Comparison of ENCODE assay signal across 17 cellular contexts in the genomic region with DNA sequence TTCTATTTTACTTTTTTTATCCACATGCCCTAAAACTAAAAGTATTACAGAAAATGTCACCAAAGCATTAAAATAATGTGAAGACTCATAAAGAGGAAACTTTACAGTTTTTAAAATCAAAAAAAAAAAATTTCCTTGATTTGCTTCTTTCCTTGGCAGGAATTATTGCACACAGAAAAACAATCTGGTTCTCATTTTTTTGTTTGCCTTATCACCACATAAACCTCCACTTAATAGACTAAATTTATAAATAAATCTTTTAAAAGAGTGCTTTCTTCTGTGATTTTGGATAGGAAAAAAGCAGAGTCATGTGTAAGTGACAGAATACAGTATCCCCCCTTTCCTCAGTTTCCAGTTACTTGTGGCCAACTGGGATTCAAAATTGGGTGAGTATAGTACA.
DNase-seq lines count a peak whose midpoint lies in the region; ATAC-seq and TF ChIP-seq lines count a peak whose summit lies in the region.
"Had no signal": no experiment of that assay in that cellular context is flagged by ENCODE, and none has a peak within 500 bp of the region (broad histone marks: within the 10 kb centered on the region; RNA-seq: fewer than 3 reads in every experiment).

No MANE protein-coding gene starts in this region.

- H3K4me1 ChIP-seq in SK-N-SH (ENCODE audit: control insufficient read depth in 1 of 2, insufficient read depth in 2 of 2, low read depth in 1 of 2, low read length in 1 of 2) (peaks cover 9 to 44% of the 10 kb centered on the region in 2 experiments; a peak in 2 of 4 replicates), adipocyte (ENCODE audit: control insufficient read depth, insufficient read depth, low read length) (peaks cover 37% of the 10 kb centered on the region)
- H3K4me1 ChIP-seq: BLaER1, Caco-2, HAP-1 had no signal

- POLR2A ChIA-PET in SK-N-SH (lab: Yijun Ruan, JAX), result no interaction called here

- ATAC-seq in SK-N-SH treated with all-trans-retinoic acid at 6 μM for 48 hours (no peak), HG02840 (IDR thresholded peaks at IDR 0.05; ENCODE audit: low FRiP score, unreplicated experiment) (no peak), GM19324 (IDR thresholded peaks at IDR 0.05; ENCODE audit: low FRiP score, unreplicated experiment) (no peak), GM21367 (IDR thresholded peaks at IDR 0.05; ENCODE audit: unreplicated experiment) (no peak), GM21423 (IDR thresholded peaks at IDR 0.05; ENCODE audit: unreplicated experiment) (no peak)

- no peaks in the 10 kb centered on the region for H4K20me1 ChIP-seq in SK-N-SH (ENCODE audit: insufficient read depth)
- H4K20me1 ChIP-seq: BLaER1 had no signal

- DNase-seq in SK-N-SH (no peak), adipocyte (ENCODE audit: low read depth) (no peak), fibroblast of peridontal ligament (ENCODE audit: extremely low read depth) (peak; percentile 65)
- DNase-seq: AML-193; Caco-2; CD8-positive, alpha-beta memory T cell; DND-41; GF-D8 had no signal

- no peaks in the 10 kb centered on the region for H3K9me2 ChIP-seq in SK-N-SH

- no peak overlapping the region for H3K4me3 ChIP-seq in SK-N-SH (ENCODE audit: low read depth in 2 of 2, low read length in 1 of 2)
- H3K4me3 ChIP-seq in adipocyte (ENCODE audit: low read length), result no peak overlapping the region
- H3K4me3 ChIP-seq: BLaER1, HAP-1 had no signal

- TF ChIP-seq EP300 in SK-N-SH (IDR thresholded peaks at IDR 0.05; ENCODE audit: borderline replicate concordance in 1 of 2, low read depth in 1 of 2, low read length in 1 of 2), result no peak

- no peaks in the 10 kb centered on the region for H3K79me2 ChIP-seq in SK-N-SH (ENCODE audit: insufficient read depth)

- H3K27ac ChIP-seq in SK-N-SH (ENCODE audit: low read depth in 2 of 2, low read length in 1 of 2), result peak overlapping the region; percentile 86 to 89; a peak in 3 of 4 replicates
- H3K27ac ChIP-seq: 22Rv1, BLaER1, HL-60 had no signal

- H3F3A ChIP-seq in SK-N-SH (replicated peaks; ENCODE audit: insufficient read depth), result peaks cover 37% of the 10 kb centered on the region

- no peak for TF ChIP-seq RAD21 in SK-N-SH (IDR thresholded peaks at IDR 0.05; ENCODE audit: low read length)

- 0 out of 2 replicates have a peak overlapping the region, but pooled peaks have one; percentile 38 for H2AFZ ChIP-seq in SK-N-SH (ENCODE audit: low read depth)

- H3K36me3 ChIP-seq in SK-N-SH (replicated peaks in 1 of 2; ENCODE audit: control insufficient read depth in 1 of 2, insufficient read depth in 2 of 2, low read length in 1 of 2) (no peaks in the 10 kb centered on the region), adipocyte (ENCODE audit: control insufficient read depth, insufficient read depth, low read length, severe bottlenecking) (no peaks in the 10 kb centered on the region)
- H3K36me3 ChIP-seq: BLaER1, HAP-1 had no signal

- no peak overlapping the region for H3K4me2 ChIP-seq in SK-N-SH
- H3K4me2 ChIP-seq: BLaER1 had no signal

- no peak for TF ChIP-seq CTCF in SK-N-SH (IDR thresholded peaks at IDR 0.05)

- H3K27me3 ChIP-seq in SK-N-SH (ENCODE audit: insufficient read depth) (no peaks in the 10 kb centered on the region), adipocyte (replicated peaks; ENCODE audit: control insufficient read depth, insufficient read depth, low read length) (no peaks in the 10 kb centered on the region)
- H3K27me3 ChIP-seq: BLaER1 had no signal

- CTCF ChIA-PET in SK-N-SH (lab: Yijun Ruan, JAX), result interaction anchor here (1.0 kb wide), 1 partner anchor 16 kb away, joined by 3 read pairs; no protein-coding TSS in a partner anchor

- H3K9me3 ChIP-seq in SK-N-SH, result no peaks in the 10 kb centered on the region
- H3K9me3 ChIP-seq in adipocyte (ENCODE audit: control insufficient read depth, low read length), result no peaks in the 10 kb centered on the region
- H3K9me3 ChIP-seq: BLaER1, Caco-2, HAP-1 had no signal

- H3K9ac ChIP-seq in SK-N-SH, result no peak overlapping the region
- peak overlapping the region; percentile 84 for H3K9ac ChIP-seq in adipocyte (ENCODE audit: low read length)
- H3K9ac ChIP-seq: BLaER1 had no signal

TF ChIP-seq in SK-N-SH, 30 proteins besides CTCF, POLR2A, EP300 and RAD21:
- TF ChIP-seq POLR2AphosphoS5 (IDR thresholded peaks at IDR 0.05; ENCODE audit: low read depth, low read length), result no peak
- TF ChIP-seq SIN3A (IDR thresholded peaks at IDR 0.05; ENCODE audit: borderline replicate concordance, low read depth, low read length), result no peak
- no peak for TF ChIP-seq ELF1 (IDR thresholded peaks at IDR 0.05)
- TF ChIP-seq, protein P1, sequence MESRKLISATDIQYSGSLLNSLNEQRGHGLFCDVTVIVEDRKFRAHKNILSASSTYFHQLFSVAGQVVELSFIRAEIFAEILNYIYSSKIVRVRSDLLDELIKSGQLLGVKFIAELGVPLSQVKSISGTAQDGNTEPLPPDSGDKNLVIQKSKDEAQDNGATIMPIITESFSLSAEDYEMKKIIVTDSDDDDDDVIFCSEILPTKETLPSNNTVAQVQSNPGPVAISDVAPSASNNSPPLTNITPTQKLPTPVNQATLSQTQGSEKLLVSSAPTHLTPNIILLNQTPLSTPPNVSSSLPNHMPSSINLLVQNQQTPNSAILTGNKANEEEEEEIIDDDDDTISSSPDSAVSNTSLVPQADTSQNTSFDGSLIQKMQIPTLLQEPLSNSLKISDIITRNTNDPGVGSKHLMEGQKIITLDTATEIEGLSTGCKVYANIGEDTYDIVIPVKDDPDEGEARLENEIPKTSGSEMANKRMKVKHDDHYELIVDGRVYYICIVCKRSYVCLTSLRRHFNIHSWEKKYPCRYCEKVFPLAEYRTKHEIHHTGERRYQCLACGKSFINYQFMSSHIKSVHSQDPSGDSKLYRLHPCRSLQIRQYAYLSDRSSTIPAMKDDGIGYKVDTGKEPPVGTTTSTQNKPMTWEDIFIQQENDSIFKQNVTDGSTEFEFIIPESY (IDR thresholded peaks at IDR 0.05; ENCODE audit: borderline replicate concordance, low read depth), result no peak
- TF ChIP-seq, protein P2, sequence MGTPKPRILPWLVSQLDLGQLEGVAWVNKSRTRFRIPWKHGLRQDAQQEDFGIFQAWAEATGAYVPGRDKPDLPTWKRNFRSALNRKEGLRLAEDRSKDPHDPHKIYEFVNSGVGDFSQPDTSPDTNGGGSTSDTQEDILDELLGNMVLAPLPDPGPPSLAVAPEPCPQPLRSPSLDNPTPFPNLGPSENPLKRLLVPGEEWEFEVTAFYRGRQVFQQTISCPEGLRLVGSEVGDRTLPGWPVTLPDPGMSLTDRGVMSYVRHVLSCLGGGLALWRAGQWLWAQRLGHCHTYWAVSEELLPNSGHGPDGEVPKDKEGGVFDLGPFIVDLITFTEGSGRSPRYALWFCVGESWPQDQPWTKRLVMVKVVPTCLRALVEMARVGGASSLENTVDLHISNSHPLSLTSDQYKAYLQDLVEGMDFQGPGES (IDR thresholded peaks at IDR 0.05; ENCODE audit: low read depth, low read length), result no peak
- no peak for TF ChIP-seq JUND (IDR thresholded peaks at IDR 0.05)
- no peak for TF ChIP-seq YY1 (IDR thresholded peaks at IDR 0.05; ENCODE audit: low read depth)
- no peak for TF ChIP-seq NRF1 (IDR thresholded peaks at IDR 0.05; ENCODE audit: low read depth, low read length)

TF ChIP-seq in SK-N-SH treated with all-trans-retinoic acid at 6 μM for 48 hours, 23 proteins besides CTCF, POLR2A, EP300 and RAD21 (continues in another document):
- TF ChIP-seq ZNF565 (CRISPR knock-in tag; conservative IDR thresholded peaks at IDR 0.05; ENCODE audit: low read depth) (no peak), PPARA (CRISPR knock-in tag; IDR thresholded peaks at IDR 0.05; ENCODE audit: borderline replicate concordance) (no peak), SNAI2 (CRISPR knock-in tag; IDR thresholded peaks at IDR 0.05) (no peak), ZC3H10 (CRISPR knock-in tag; IDR thresholded peaks at IDR 0.05) (no peak), ZNF8 (CRISPR knock-in tag; IDR thresholded peaks at IDR 0.05) (no peak), ZFP30 (CRISPR knock-in tag; IDR thresholded peaks at IDR 0.05) (no peak), TOX (CRISPR knock-in tag; IDR thresholded peaks at IDR 0.05; ENCODE audit: borderline replicate concordance) (no peak), RARB (CRISPR knock-in tag; IDR thresholded peaks at IDR 0.05) (no peak)
- TF ChIP-seq, protein P3, sequence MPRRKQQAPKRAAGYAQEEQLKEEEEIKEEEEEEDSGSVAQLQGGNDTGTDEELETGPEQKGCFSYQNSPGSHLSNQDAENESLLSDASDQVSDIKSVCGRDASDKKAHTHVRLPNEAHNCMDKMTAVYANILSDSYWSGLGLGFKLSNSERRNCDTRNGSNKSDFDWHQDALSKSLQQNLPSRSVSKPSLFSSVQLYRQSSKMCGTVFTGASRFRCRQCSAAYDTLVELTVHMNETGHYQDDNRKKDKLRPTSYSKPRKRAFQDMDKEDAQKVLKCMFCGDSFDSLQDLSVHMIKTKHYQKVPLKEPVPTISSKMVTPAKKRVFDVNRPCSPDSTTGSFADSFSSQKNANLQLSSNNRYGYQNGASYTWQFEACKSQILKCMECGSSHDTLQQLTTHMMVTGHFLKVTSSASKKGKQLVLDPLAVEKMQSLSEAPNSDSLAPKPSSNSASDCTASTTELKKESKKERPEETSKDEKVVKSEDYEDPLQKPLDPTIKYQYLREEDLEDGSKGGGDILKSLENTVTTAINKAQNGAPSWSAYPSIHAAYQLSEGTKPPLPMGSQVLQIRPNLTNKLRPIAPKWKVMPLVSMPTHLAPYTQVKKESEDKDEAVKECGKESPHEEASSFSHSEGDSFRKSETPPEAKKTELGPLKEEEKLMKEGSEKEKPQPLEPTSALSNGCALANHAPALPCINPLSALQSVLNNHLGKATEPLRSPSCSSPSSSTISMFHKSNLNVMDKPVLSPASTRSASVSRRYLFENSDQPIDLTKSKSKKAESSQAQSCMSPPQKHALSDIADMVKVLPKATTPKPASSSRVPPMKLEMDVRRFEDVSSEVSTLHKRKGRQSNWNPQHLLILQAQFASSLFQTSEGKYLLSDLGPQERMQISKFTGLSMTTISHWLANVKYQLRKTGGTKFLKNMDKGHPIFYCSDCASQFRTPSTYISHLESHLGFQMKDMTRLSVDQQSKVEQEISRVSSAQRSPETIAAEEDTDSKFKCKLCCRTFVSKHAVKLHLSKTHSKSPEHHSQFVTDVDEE (CRISPR knock-in tag; IDR thresholded peaks at IDR 0.05), result no peak
- TF ChIP-seq, protein P4, sequence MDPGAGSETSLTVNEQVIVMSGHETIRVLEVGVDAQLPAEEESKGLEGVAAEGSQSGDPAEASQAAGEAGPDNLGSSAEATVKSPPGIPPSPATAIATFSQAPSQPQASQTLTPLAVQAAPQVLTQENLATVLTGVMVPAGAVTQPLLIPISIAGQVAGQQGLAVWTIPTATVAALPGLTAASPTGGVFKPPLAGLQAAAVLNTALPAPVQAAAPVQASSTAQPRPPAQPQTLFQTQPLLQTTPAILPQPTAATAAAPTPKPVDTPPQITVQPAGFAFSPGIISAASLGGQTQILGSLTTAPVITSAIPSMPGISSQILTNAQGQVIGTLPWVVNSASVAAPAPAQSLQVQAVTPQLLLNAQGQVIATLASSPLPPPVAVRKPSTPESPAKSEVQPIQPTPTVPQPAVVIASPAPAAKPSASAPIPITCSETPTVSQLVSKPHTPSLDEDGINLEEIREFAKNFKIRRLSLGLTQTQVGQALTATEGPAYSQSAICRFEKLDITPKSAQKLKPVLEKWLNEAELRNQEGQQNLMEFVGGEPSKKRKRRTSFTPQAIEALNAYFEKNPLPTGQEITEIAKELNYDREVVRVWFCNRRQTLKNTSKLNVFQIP (CRISPR knock-in tag; IDR thresholded peaks at IDR 0.05; ENCODE audit: borderline replicate concordance, low read depth), result no peak
